8 cellular contexts compared by ENCODE assay signal in genomic region chr17:43393944-43394482, GRCh38. TPM values are rescaled to one million over a fixed set of nuclear protein-coding genes. Genes with fewer than 3 reads are reported as not detected.
DNase-seq lines count a peak whose midpoint lies in the region; ATAC-seq and TF ChIP-seq lines count a peak whose summit lies in the region.

No MANE protein-coding gene starts in this region.

- peaks cover 0 to 13% of the 10 kb centered on the region in 2 donors for H3K4me1 ChIP-seq in breast epithelium

- no peak overlapping the region for H3K4me3 ChIP-seq in WERI-Rb-1 (ENCODE audit: low read depth, low read length)
- H3K4me3 ChIP-seq in breast epithelium = peak overlapping the region in 1 of 3 donors; percentile 34

- H3K9me3 ChIP-seq in WERI-Rb-1 (ENCODE audit: severe bottlenecking) = no peaks in the 10 kb centered on the region
- H3K9me3 ChIP-seq in breast epithelium = no peaks in the 10 kb centered on the region

- intact Hi-C loops in breast epithelium (cut with DNase I; ENCODE audit: low total_unique reads) = no loop called here

- H3K27me3 ChIP-seq in WERI-Rb-1 (ENCODE audit: insufficient read depth, low read depth, severe bottlenecking) (no peaks in the 10 kb centered on the region), breast epithelium (no peaks in the 10 kb centered on the region)

- peak; percentile 80 for TF ChIP-seq CTCF in WERI-Rb-1 (IDR thresholded peaks at IDR 0.05; ENCODE audit: low read depth, low read length)
- TF ChIP-seq CTCF in breast epithelium (IDR thresholded peaks at IDR 0.05) = peak; percentile 96 to 99 (median 99)

- DNase-seq in activated gamma-delta T cell treated with Interleukin-2 at 50 U/mL for 16 hours = peak; percentile 92
- DNase-seq in activated gamma-delta T cell (lab: John Stamatoyannopoulos, UW) = no peak
- peak; percentile 75 for DNase-seq in NCI-H2171 (lab: John Stamatoyannopoulos, UW)
- DNase-seq in WERI-Rb-1 = peak; percentile 94
- DNase-seq in breast epithelium (ENCODE audit: low spot score in 2 of 2) = peak; percentile 92
- DNase-seq in inferior parietal cortex (ENCODE audit: extremely low spot score) = peak; percentile 99
- peak; percentile 75 for DNase-seq in smooth muscle cell of the brain vasculature (ENCODE audit: low read depth, low spot score)

- TF ChIP-seq POLR2A in breast epithelium (IDR thresholded peaks at IDR 0.05) = no peak

- no peak overlapping the region for H3K27ac ChIP-seq in WERI-Rb-1
- peak overlapping the region; percentile 32 to 38 for H3K27ac ChIP-seq in breast epithelium

- H3K36me3 ChIP-seq in WERI-Rb-1 (no peaks in the 10 kb centered on the region), breast epithelium (no peaks in the 10 kb centered on the region)

- ATAC-seq in HG03280 (IDR thresholded peaks at IDR 0.05; ENCODE audit: unreplicated experiment) = no peak

RNA-seq across cellular contexts. Expression of gene ARL4D, which starts 4.8 kb away (rescaled TPM):
- 10 to 100 TPM in 1 of 3 donors, 1 to 10 TPM in 2; 6.1 to 15.4 (median 7.2) TPM for total RNA-seq in breast epithelium
